ENCODE assay signal across 8 cellular contexts in the genomic region with DNA sequence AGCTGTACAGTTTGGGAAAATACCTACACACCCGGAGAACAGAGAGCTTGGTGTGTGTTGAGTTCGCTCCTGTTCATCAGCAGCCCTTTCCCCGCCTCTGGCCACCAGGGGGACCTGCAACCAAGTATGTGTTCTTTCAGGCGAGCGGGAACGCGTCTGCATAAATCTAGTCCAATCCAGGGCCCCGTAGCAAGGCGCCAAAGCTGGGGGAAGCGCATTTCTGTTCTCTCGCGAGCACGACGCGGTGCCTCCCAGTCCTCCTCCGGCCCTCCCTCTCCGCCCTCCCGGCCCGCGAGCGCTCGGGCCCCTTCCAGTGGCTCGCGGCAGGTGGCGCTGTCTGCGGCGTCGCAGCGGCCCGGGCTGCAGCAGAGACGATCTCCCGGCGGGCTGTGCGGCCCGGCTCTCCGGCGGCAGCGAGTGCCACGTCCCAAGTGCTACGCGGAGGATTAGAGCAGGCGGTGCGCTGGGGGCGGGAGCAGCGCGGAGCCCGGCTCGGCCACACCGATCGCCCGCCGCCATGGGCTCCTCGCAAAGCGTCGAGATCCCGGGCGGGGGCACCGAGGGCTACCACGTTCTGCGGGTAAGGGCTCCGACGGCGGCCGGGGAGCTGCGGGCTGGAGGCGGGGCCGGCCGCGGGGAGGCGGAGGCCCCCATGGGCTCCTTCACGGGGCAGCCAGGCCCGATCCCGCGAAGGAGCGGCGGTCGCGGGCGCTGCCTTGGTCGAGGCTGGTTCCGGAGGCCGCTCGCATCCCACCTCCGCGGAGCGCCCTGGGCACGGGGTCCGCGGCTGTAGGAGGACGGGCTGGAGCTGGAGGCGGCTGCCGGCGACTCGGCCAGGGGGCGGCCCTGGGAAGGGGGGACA. TPM values are rescaled to one million over a fixed set of nuclear protein-coding genes. Genes with fewer than 3 reads are reported as not detected.
A peak's percentile ranks its signal among the peaks of the same experiment; 100 is the strongest.
DNase-seq lines count a peak whose midpoint lies in the region; ATAC-seq, FAIRE-seq and TF ChIP-seq lines count a peak whose summit lies in the region.

A gene (plus strand): TSS at position 430 of the 862 bp plus-strand sequence. CDS start 88 bp downstream, at position 518.

- no peaks in the 10 kb centered on the region for H3K27me3 ChIP-seq in psoas muscle (ENCODE audit: insufficient read depth in 3 of 3, low read length in 2 of 3)

- intact Hi-C loops in left ventricle myocardium superior (cut with micrococcal nuclease): no loop called here
- intact Hi-C loops in psoas muscle (cut with DNase I): loop anchor here in 1 of 2 donors (2.0 kb wide), 1 partner anchor 488 kb away; no protein-coding TSS in a partner anchor

- peaks cover 35% of the 10 kb centered on the region for H3K4me1 ChIP-seq in psoas muscle

- H3K4me3 ChIP-seq in psoas muscle: peak within 1 kb of the TSS; percentile 94

- ATAC-seq in GM18499 (IDR thresholded peaks at IDR 0.05; ENCODE audit: insufficient read depth, unreplicated experiment) (peak; percentile 88), HG02943 (IDR thresholded peaks at IDR 0.05; ENCODE audit: low read depth, unreplicated experiment) (peak; percentile 91), left ventricle myocardium superior (peak; percentile 96), psoas muscle (peak; percentile 95 to 98 (median 97))

- H3K36me3 ChIP-seq in psoas muscle (ENCODE audit: insufficient read depth in 1 of 2, low read depth in 1 of 2): no peaks in the 10 kb centered on the region

- TF ChIP-seq CTCF in psoas muscle (IDR thresholded peaks at IDR 0.05): peak; percentile 94

- H3K27ac ChIP-seq in angular gyrus (ENCODE audit: low read depth, low read length) (peak within 1 kb of the TSS; percentile 63), psoas muscle (peak within 1 kb of the TSS; percentile 98)

- H3K9me3 ChIP-seq in psoas muscle: no peaks in the 10 kb centered on the region

- DNase-seq in NCI-H187 (lab: John Stamatoyannopoulos, UW) (peak; percentile 92 to 94), T-helper 2 cell (peak; percentile 89 to 100 (median 97)), left ventricle myocardium superior (peak; percentile 98), psoas muscle (peak; percentile 98 to 99), urothelium cell line (ENCODE audit: low spot score) (peak; percentile 98)

- WGBS in psoas muscle, 3 donors: 0 to 1% (median 1%) methylated on average over 66 to 95 of the region's 95 CpGs

- peak; percentile 71 for FAIRE-seq in urothelium cell line (lab: Jason Lieb, UNC)

RNA-seq across cellular contexts. Expression of the gene that starts here (rescaled TPM):
- 59.0 TPM for total RNA-seq in left ventricle myocardium superior
- 10 to 100 TPM; 46.6 to 64.4 (median 53.2) TPM for total RNA-seq in psoas muscle
- 10 to 100 TPM; 37.8 to 76.9 (median 48.2) TPM for polyA plus RNA-seq in psoas muscle

Comparison
In these comparisons a context has a peak if more than half of its experiments do, and no peak if none do; other contexts are left out.
1. Peak in every context shown above with its lines: DNase-seq, ATAC-seq, H3K4me3 ChIP-seq and H3K27ac ChIP-seq.